ENCODE assay signal across 17 cellular contexts in genomic region chr1:62336638-62337534, GRCh38. TPM values are rescaled to one million over a fixed set of nuclear protein-coding genes. Genes with fewer than 3 reads are reported as not detected.
DNase-seq lines count a peak whose midpoint lies in the region; ATAC-seq and TF ChIP-seq lines count a peak whose summit lies in the region.
"Had no signal": no experiment of that assay in that cellular context is flagged by ENCODE, and none has a peak within 500 bp of the region (broad histone marks: within the 10 kb centered on the region; RNA-seq: fewer than 3 reads in every experiment).

No MANE protein-coding gene starts in this region.

- TF ChIP-seq CTCF in endodermal cell (conservative IDR thresholded peaks at IDR 0.05), result no peak
- no peak for TF ChIP-seq CTCF in parathyroid adenoma (IDR thresholded peaks at IDR 0.05)

- H3K4me3 Mint-ChIP-seq in endodermal cell, result no peak overlapping the region
- H3K4me3 Mint-ChIP-seq: activated CD8-positive, alpha-beta T cell treated with anti-CD3 and anti-CD28 coated beads for 36 hours; naive B cell had no signal

- no peaks in the 10 kb centered on the region for H3K27me3 ChIP-seq in H7 (ENCODE audit: control insufficient read depth, insufficient read depth, low read length)
- peaks cover 4% of the 10 kb centered on the region for H3K27me3 ChIP-seq in endodermal cell (ENCODE audit: control insufficient read depth, insufficient read depth, low read length, poor library complexity, severe bottlenecking)
- H3K27me3 ChIP-seq in parathyroid adenoma (ENCODE audit: control insufficient read depth, insufficient read depth, low read length), result no peaks in the 10 kb centered on the region

- H3K27ac Mint-ChIP-seq in endodermal cell, result no peak overlapping the region
- H3K27ac Mint-ChIP-seq: activated CD8-positive, alpha-beta T cell treated with anti-CD3 and anti-CD28 coated beads for 36 hours; naive B cell had no signal

- no peak overlapping the region for H3K4me2 ChIP-seq in parathyroid adenoma (ENCODE audit: low read length)

- peaks cover 3% of the 10 kb centered on the region for H3K27me3 Mint-ChIP-seq in endodermal cell (ENCODE audit: insufficient read depth)
- H3K27me3 Mint-ChIP-seq: activated CD8-positive, alpha-beta T cell treated with anti-CD3 and anti-CD28 coated beads for 36 hours had no signal

- peaks cover 8% of the 10 kb centered on the region for H3K4me1 Mint-ChIP-seq in endodermal cell
- H3K4me1 Mint-ChIP-seq: naive B cell had no signal

- WGBS in endodermal cell (ENCODE audit: insufficient coverage in 1 of 2, insufficient read length in 1 of 2), 2 experiments, result 89 to 92% methylated on average over 7 to 13 of the region's 13 CpGs

- H3K9ac ChIP-seq in endodermal cell (ENCODE audit: extremely low read depth, low read length, poor library complexity, severe bottlenecking) (no peak overlapping the region), parathyroid adenoma (no peak overlapping the region)

- H3K4me1 ChIP-seq in endodermal cell (ENCODE audit: control insufficient read depth, insufficient read depth, low read length), result no peaks in the 10 kb centered on the region
- H3K4me1 ChIP-seq in parathyroid adenoma, result no peaks in the 10 kb centered on the region

- H3K36me3 Mint-ChIP-seq in endodermal cell (ENCODE audit: low read depth), result no peaks in the 10 kb centered on the region
- H3K36me3 Mint-ChIP-seq: naive B cell had no signal

- no peak overlapping the region for H3K4me3 ChIP-seq in H7 (ENCODE audit: insufficient read depth, low read depth, low read length)
- no peak overlapping the region for H3K4me3 ChIP-seq in endodermal cell (ENCODE audit: low read length)
- no peak overlapping the region for H3K4me3 ChIP-seq in parathyroid adenoma (ENCODE audit: low read depth, low read length)

- H3K9me3 ChIP-seq in endodermal cell (ENCODE audit: control insufficient read depth, low read length) (no peaks in the 10 kb centered on the region), parathyroid adenoma (ENCODE audit: control insufficient read depth, low read length) (no peaks in the 10 kb centered on the region)

- no peaks in the 10 kb centered on the region for H3K79me2 ChIP-seq in parathyroid adenoma

- DNase-seq in H7 (peak; percentile 52), endodermal cell (no peak), islet precursor cell (peak; percentile 64), left lobe of liver (ENCODE audit: low spot score) (no peak), NOMO-1 treated with dmso at 0.1 percent for 144 hours (lab: John Stamatoyannopoulos, UW; ENCODE audit: unreplicated experiment) (no peak)
- DNase-seq: ACHN; activated CD8-positive, alpha-beta T cell treated with anti-CD3 and anti-CD28 coated beads for 36 hours; naive B cell; NCI-H2081 treated with DMSO at 0.1 percent for 48 hours; NCI-H748 treated with DMSO at 0.1 percent for 48 hours had no signal

- H3K9me3 Mint-ChIP-seq in endodermal cell, result no peaks in the 10 kb centered on the region
- H3K9me3 Mint-ChIP-seq: activated CD8-positive, alpha-beta T cell treated with anti-CD3 and anti-CD28 coated beads for 36 hours; naive B cell had no signal

- no peaks in the 10 kb centered on the region for H3K36me3 ChIP-seq in H7 (replicated peaks; ENCODE audit: control insufficient read depth, insufficient read depth, low read length)
- H3K36me3 ChIP-seq in endodermal cell (ENCODE audit: control insufficient read depth, insufficient read depth, low read length), result no peaks in the 10 kb centered on the region
- no peaks in the 10 kb centered on the region for H3K36me3 ChIP-seq in parathyroid adenoma (ENCODE audit: control insufficient read depth, insufficient read depth, low read length)

- H3K27ac ChIP-seq in endodermal cell (ENCODE audit: low read depth, low read length) (peak overlapping the region; percentile 61), parathyroid adenoma (peak overlapping the region; percentile 60)

- no peak overlapping the region for H2AFZ ChIP-seq in parathyroid adenoma

- ATAC-seq in HG03159 (IDR thresholded peaks at IDR 0.05; ENCODE audit: unreplicated experiment) (no peak), left lobe of liver (no peak), GM18498 (IDR thresholded peaks at IDR 0.05; ENCODE audit: unreplicated experiment) (no peak)
- ATAC-seq: activated CD8-positive, alpha-beta T cell treated with anti-CD3 and anti-CD28 coated beads for 36 hours; Panc1 had no signal

RNA-seq across cellular contexts. Expression of gene KANK4, which starts 17.7 kb away (rescaled TPM):
- 0.33 and 0.80 TPM in 2 replicates for total RNA-seq in H7 (2014; rRNA removed; shearing (Covaris generic))
- total RNA-seq in endodermal cell (under 1 TPM; 0.46 to 0.70 TPM), left lobe of liver (2.4 TPM)
- polyA plus RNA-seq in endodermal cell (2013, experiment 1 of 2), result 4.6 TPM
- 4.9 TPM for polyA plus RNA-seq in endodermal cell (2013, experiment 2 of 2)
- total RNA-seq: activated CD8-positive, alpha-beta T cell treated with anti-CD3 and anti-CD28 coated beads for 36 hours; endothelial cell of umbilical vein; H4; renal cortical epithelial cell had no signal
- polyA plus RNA-seq: endothelial cell of umbilical vein had no signal

Comparison
In these comparisons a context has a peak if more than half of its experiments do, and no peak if none do; other contexts are left out.
1. DNase-seq: peak in H7 (single experiment) and islet precursor cell (single experiment); none in endodermal cell (single experiment), left lobe of liver (single experiment) and NOMO-1 treated with dmso at 0.1 percent for 144 hours (single experiment).